In the genomic region with DNA sequence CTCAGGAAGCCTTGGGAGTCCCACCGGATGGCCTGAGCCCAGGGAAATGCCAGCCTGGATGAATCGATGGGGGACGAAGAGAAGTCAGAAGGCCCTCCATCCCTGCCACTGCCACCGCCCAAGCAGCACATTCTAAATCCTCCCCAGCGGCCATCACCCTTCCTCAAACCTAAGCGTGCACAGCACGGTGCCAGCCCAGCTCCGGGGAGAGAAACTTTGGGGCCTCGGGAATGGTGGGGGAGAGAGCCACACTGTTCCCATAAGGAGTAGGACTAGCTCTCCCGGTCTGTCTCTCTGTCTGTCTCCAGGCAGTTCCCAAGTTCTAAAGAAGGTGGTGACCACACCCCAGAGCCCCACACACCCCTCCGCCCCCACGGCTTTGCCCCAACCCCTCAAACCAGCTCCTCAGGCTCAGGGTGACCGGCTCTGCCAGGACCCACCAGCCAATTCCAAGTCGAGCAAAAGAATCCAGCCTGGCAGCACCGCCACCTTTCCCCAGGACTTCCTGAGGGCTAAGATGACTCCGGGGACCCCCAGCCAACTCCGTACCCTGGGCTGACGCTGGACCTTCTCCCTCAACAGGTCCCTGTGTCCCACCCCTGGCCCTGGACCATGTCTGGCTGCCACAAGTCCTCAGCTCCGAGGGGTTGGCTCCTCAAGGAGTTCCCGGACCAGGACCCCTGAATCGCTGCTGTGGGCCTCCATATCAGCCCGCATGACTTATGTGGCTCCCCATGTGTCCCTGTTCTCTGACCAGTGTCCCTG, we compare ENCODE assay signal across 8 cellular contexts. TPM values are rescaled to one million over a fixed set of nuclear protein-coding genes. Genes with fewer than 3 reads are reported as not detected.
DNase-seq lines count a peak whose midpoint lies in the region; ATAC-seq and TF ChIP-seq lines count a peak whose summit lies in the region.

No MANE protein-coding gene starts in this region.

- H3K27ac ChIP-seq in epithelial cell of prostate = peak overlapping the region; percentile 98
- H3K27ac ChIP-seq in parathyroid adenoma = peak overlapping the region; percentile 42

- no peak overlapping the region for H2AFZ ChIP-seq in parathyroid adenoma

- H3K4me3 Mint-ChIP-seq in Calu3 (ENCODE audit: low read depth, unreplicated experiment) = peak overlapping the region; percentile 100

- intact Hi-C loops in Calu3 (cut with micrococcal nuclease; ENCODE audit: unreplicated experiment) = loop anchor here (2.0 to 5.0 kb wide), 3 partner anchors 47 to 152 kb away; no protein-coding TSS in a partner anchor

- H3K36me3 Mint-ChIP-seq in Calu3 (ENCODE audit: insufficient read depth, unreplicated experiment) = peaks cover 82% of the 10 kb centered on the region

- H3K9me3 Mint-ChIP-seq in Calu3 (ENCODE audit: low read depth, unreplicated experiment) = no peaks in the 10 kb centered on the region

- peak overlapping the region; percentile 86 for H3K4me3 ChIP-seq in parathyroid adenoma (ENCODE audit: low read depth, low read length)

- no peak for ATAC-seq in HG02610 (IDR thresholded peaks at IDR 0.05; ENCODE audit: unreplicated experiment)

- DNase-seq in Calu3 = no peak
- peak; percentile 50 for DNase-seq in RKO (ENCODE audit: low spot score)
- no peak for DNase-seq in epithelial cell of prostate (ENCODE audit: low read depth, low spot score)
- no peak for DNase-seq in H4 (ENCODE audit: low spot score)
- DNase-seq in AG08396 (ENCODE audit: low spot score) = no peak
- DNase-seq in Kasumi-1 (lab: John Stamatoyannopoulos, UW) = no peak

- BruUV-seq in Calu3 (replicated peaks; lab: Mats Ljungman, UMichigan) = no TSS peak

- H3K79me2 ChIP-seq in parathyroid adenoma = peaks cover 19% of the 10 kb centered on the region

- no peaks in the 10 kb centered on the region for H3K36me3 ChIP-seq in parathyroid adenoma (ENCODE audit: control insufficient read depth, insufficient read depth, low read length)

- H3K27ac Mint-ChIP-seq in Calu3 (ENCODE audit: unreplicated experiment) = peak overlapping the region; percentile 97

- CTCF ChIA-PET in Calu3 (lab: Charles Lee) = interaction anchor here (1.0 to 6.8 kb wide), 15 partner anchors 10 to 149 kb away, joined by 3 to 86 read pairs (median 7); a partner anchor contains a TSS

- peaks cover 51% of the 10 kb centered on the region for H3K4me1 Mint-ChIP-seq in Calu3 (ENCODE audit: low read depth, unreplicated experiment)

- no peak overlapping the region for H3K9ac ChIP-seq in parathyroid adenoma

- H3K4me2 ChIP-seq in parathyroid adenoma (ENCODE audit: low read length) = peak overlapping the region; percentile 71

- H3K4me1 ChIP-seq in parathyroid adenoma = peaks cover 9% of the 10 kb centered on the region

- TF ChIP-seq CTCF in Calu3 (IDR thresholded peaks at IDR 0.05; ENCODE audit: unreplicated experiment) (no peak), parathyroid adenoma (IDR thresholded peaks at IDR 0.05) (no peak)

- no peaks in the 10 kb centered on the region for H3K9me3 ChIP-seq in parathyroid adenoma (ENCODE audit: control insufficient read depth, low read length)

- H3K27me3 Mint-ChIP-seq in Calu3 (ENCODE audit: unreplicated experiment) = no peaks in the 10 kb centered on the region

- H3K27me3 ChIP-seq in parathyroid adenoma (ENCODE audit: control insufficient read depth, insufficient read depth, low read length) = no peaks in the 10 kb centered on the region

RNA-seq across cellular contexts. Expression of a gene that starts 2.7 kb away (rescaled TPM):
- total RNA-seq in Calu3 (2022) = 246 and 253 TPM in 2 replicates
- total RNA-seq in H4 (2014; rRNA removed; shearing (Covaris generic)) = 47.0 and 60.1 TPM in 2 replicates

RNA-seq across cellular contexts. Expression of a gene that starts 29.8 kb away (rescaled TPM):
- 970 and 1,189 TPM in 2 replicates for total RNA-seq in Calu3 (2022)
- 1,742 and 1,908 TPM in 2 replicates for total RNA-seq in H4 (2014; rRNA removed; shearing (Covaris generic))

RNA-seq across cellular contexts. Expression of a gene that starts 47.5 kb away (rescaled TPM):
- 21.9 and 26.3 TPM in 2 replicates for total RNA-seq in Calu3 (2022)
- 2.3 and 5.4 TPM in 2 replicates for total RNA-seq in H4 (2014; rRNA removed; shearing (Covaris generic))

RNA-seq across cellular contexts. Expression of a gene that starts 57.8 kb away (rescaled TPM):
- total RNA-seq in Calu3 (2022) = 90.4 and 97.2 TPM in 2 replicates
- total RNA-seq in H4 (2014; rRNA removed; shearing (Covaris generic)) = 96.1 and 108 TPM in 2 replicates
